Comparison of ENCODE assay signal across 12 cellular contexts in genomic region chr12:15699886-15700285, GRCh38.
A peak's percentile ranks its signal among the peaks of the same experiment; 100 is the strongest.
DNase-seq lines count a peak whose midpoint lies in the region; ATAC-seq and TF ChIP-seq lines count a peak whose summit lies in the region.
"Had no signal": no experiment of that assay in that cellular context is flagged by ENCODE, and none has a peak within 500 bp of the region (broad histone marks: within the 10 kb centered on the region; RNA-seq: fewer than 3 reads in every experiment).

No MANE protein-coding gene starts in this region.

- peaks cover 39% of the 10 kb centered on the region for H3K4me1 Mint-ChIP-seq in stimulated activated naive CD8-positive, alpha-beta T cell treated with anti-CD3 and anti-CD28 coated beads, Interleukin-15, Interleukin-2, amounts not matched to agents 100 ng/mL and 50 ng/mL, for 24 hours (ENCODE audit: low read depth)

- DNase-seq in stimulated activated naive CD8-positive, alpha-beta T cell treated with anti-CD3 and anti-CD28 coated beads, Interleukin-15, Interleukin-2, amounts not matched to agents 100 U/mL and 50 U/mL, for 24 hours, result no peak
- DNase-seq in brain microvascular endothelial cell (peak; percentile 63), H7 (no peak)
- no peak for DNase-seq in stimulated activated CD8-positive, alpha-beta memory T cell treated with anti-CD3 and anti-CD28 coated beads, Interleukin-4, amount 100 ng/mL, for 48 hours
- DNase-seq: activated naive CD4-positive, alpha-beta T cell; endodermal cell; occipital lobe had no signal

- H3K4me1 ChIP-seq in mucosa of rectum (ENCODE audit: control insufficient read depth in 2 of 2, insufficient read depth in 2 of 2, low read length in 2 of 2), result peaks cover 7 to 27% of the 10 kb centered on the region in 2 donors

- no peaks in the 10 kb centered on the region for H3K9me3 ChIP-seq in mucosa of rectum (ENCODE audit: control insufficient read depth in 2 of 2, low read length in 2 of 2)

- H3K27me3 Mint-ChIP-seq in stimulated activated naive CD8-positive, alpha-beta T cell treated with anti-CD3 and anti-CD28 coated beads, Interleukin-15, Interleukin-2, amounts not matched to agents 100 ng/mL and 50 ng/mL, for 24 hours, result no peaks in the 10 kb centered on the region

- H3K27me3 ChIP-seq in brain microvascular endothelial cell (replicated peaks), result no peaks in the 10 kb centered on the region
- H3K27me3 ChIP-seq in mucosa of rectum (ENCODE audit: control insufficient read depth in 2 of 2, insufficient read depth in 2 of 2, low read length in 2 of 2), result no peaks in the 10 kb centered on the region
- no peaks in the 10 kb centered on the region for H3K27me3 ChIP-seq in H7 (ENCODE audit: control insufficient read depth, insufficient read depth, low read length)

- TF ChIP-seq CTCF in brain microvascular endothelial cell (IDR thresholded peaks at IDR 0.05; ENCODE audit: low read depth, low read length, missing control alignments), result peak; percentile 16

- H3K36me3 Mint-ChIP-seq in stimulated activated naive CD8-positive, alpha-beta T cell treated with anti-CD3 and anti-CD28 coated beads, Interleukin-15, Interleukin-2, amounts not matched to agents 100 ng/mL and 50 ng/mL, for 24 hours (ENCODE audit: low read depth), result no peaks in the 10 kb centered on the region

- peak overlapping the region; percentile 74 for H3K27ac ChIP-seq in brain microvascular endothelial cell
- H3K27ac ChIP-seq in mucosa of rectum (ENCODE audit: low read depth in 2 of 2, low read length in 2 of 2), result peak overlapping the region; percentile 0 to 59
- H3K27ac ChIP-seq: C4-2B had no signal

- H3K4me3 ChIP-seq in brain microvascular endothelial cell (ENCODE audit: low read depth, low read length) (no peak overlapping the region), mucosa of rectum (ENCODE audit: low read length in 2 of 2) (no peak overlapping the region), H7 (ENCODE audit: insufficient read depth, low read depth, low read length) (no peak overlapping the region)

- H3K4me3 Mint-ChIP-seq in stimulated activated naive CD8-positive, alpha-beta T cell treated with anti-CD3 and anti-CD28 coated beads, Interleukin-15, Interleukin-2, amounts not matched to agents 100 ng/mL and 50 ng/mL, for 24 hours, result no peak overlapping the region
- H3K4me3 Mint-ChIP-seq: endodermal cell had no signal

- H3K9me3 Mint-ChIP-seq in stimulated activated naive CD8-positive, alpha-beta T cell treated with anti-CD3 and anti-CD28 coated beads, Interleukin-15, Interleukin-2, amounts not matched to agents 100 ng/mL and 50 ng/mL, for 24 hours, result no peaks in the 10 kb centered on the region
- H3K9me3 Mint-ChIP-seq: endodermal cell had no signal

- H3K36me3 ChIP-seq in brain microvascular endothelial cell (replicated peaks), result no peaks in the 10 kb centered on the region
- H3K36me3 ChIP-seq in mucosa of rectum (ENCODE audit: control insufficient read depth in 2 of 2, insufficient read depth in 2 of 2, low read length in 2 of 2), result no peaks in the 10 kb centered on the region
- H3K36me3 ChIP-seq in H7 (replicated peaks; ENCODE audit: control insufficient read depth, insufficient read depth, low read length), result no peaks in the 10 kb centered on the region

- H3K27ac Mint-ChIP-seq in stimulated activated naive CD8-positive, alpha-beta T cell treated with anti-CD3 and anti-CD28 coated beads, Interleukin-15, Interleukin-2, amounts not matched to agents 100 ng/mL and 50 ng/mL, for 24 hours, result peak overlapping the region; percentile 26
- H3K27ac Mint-ChIP-seq: endodermal cell had no signal

- no peak overlapping the region for H3K9ac ChIP-seq in mucosa of rectum (ENCODE audit: low read depth in 1 of 2, low read length in 2 of 2)

- in situ Hi-C loops in brain microvascular endothelial cell (cut with HindIII; ENCODE audit: low pct_ligation_motif_present, low sequenced_read_pairs), result no loop called here

- ATAC-seq in stimulated activated naive CD8-positive, alpha-beta T cell treated with anti-CD3 and anti-CD28 coated beads, Interleukin-15, Interleukin-2, amounts not matched to agents 100 U/mL and 50 U/mL, for 24 hours, result no peak
- ATAC-seq in GM21737 (IDR thresholded peaks at IDR 0.05; ENCODE audit: unreplicated experiment), result no peak
- ATAC-seq in GM21529 (IDR thresholded peaks at IDR 0.05; ENCODE audit: unreplicated experiment), result no peak
